ENCODE assay signal across 11 cellular contexts in the genomic region with DNA sequence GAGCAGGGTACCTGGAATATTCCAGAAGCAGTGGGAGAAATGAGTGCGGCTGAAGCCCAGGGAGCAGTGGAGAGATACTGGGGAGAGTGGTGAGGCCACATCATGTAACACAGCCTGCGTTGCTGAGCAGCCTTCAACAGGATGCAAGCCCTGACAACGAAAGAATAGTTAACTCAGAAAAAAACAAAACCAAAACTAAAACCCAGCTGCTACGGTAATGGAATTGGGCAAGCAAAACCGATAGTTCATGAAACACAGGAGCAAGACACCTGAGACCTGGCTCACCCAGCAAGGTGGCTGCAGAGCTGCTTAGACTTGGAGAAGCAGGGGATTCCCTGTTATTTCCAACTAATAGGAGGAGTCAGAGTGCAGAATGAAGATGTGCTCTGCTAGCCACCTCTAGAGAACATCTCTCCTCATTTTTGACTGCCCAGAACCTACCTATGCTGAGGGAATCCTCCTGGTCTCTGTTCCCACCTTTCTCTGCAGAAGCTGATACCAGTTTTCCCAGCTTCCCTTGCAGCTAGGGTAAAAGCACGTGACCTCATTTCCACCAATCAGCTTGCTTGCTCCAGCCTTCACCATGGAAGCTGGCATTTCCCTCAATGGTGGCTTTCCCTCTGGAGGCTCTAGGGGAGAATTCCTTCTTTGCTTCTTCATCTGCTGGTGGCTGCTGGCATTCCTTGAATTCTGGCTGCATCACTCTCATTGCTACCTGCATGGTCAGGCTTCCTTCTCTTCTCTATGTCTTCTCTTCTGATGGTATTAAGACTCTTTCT. TPM values are rescaled to one million over a fixed set of nuclear protein-coding genes. Genes with fewer than 3 reads are reported as not detected.
DNase-seq lines count a peak whose midpoint lies in the region; ATAC-seq and FAIRE-seq lines count a peak whose summit lies in the region.
"Had no signal": no experiment of that assay in that cellular context is flagged by ENCODE, and none has a peak within 500 bp of the region (broad histone marks: within the 10 kb centered on the region; RNA-seq: fewer than 3 reads in every experiment).

No MANE protein-coding gene starts in this region.

- H3K4me1 ChIP-seq in small intestine (ENCODE audit: control insufficient read depth in 2 of 2, insufficient read depth in 1 of 2, low read depth in 1 of 2, low read length in 1 of 2) = peaks cover 0 to 2% of the 10 kb centered on the region in 2 donors

- peak overlapping the region; percentile 5 to 67 for H3K27ac ChIP-seq in small intestine (ENCODE audit: low read depth in 1 of 2, low read length in 1 of 2)
- H3K27ac ChIP-seq: thoracic aorta had no signal

- H3K36me3 ChIP-seq in small intestine (ENCODE audit: control insufficient read depth in 2 of 2, insufficient read depth in 2 of 2, low read length in 2 of 2) = no peaks in the 10 kb centered on the region
- H3K36me3 ChIP-seq: thoracic aorta had no signal

- FAIRE-seq in small intestine (lab: Jason Lieb, UNC) = no peak
- FAIRE-seq: colon had no signal

- WGBS in small intestine, 3 donors = 28 to 46% (median 32%) methylated on average over 6 of the region's 6 CpGs

- H3K9me3 ChIP-seq in small intestine (ENCODE audit: control insufficient read depth, low read depth) = no peaks in the 10 kb centered on the region
- H3K9me3 ChIP-seq: thoracic aorta had no signal

- ATAC-seq in GM19043 (IDR thresholded peaks at IDR 0.05; ENCODE audit: low read depth, unreplicated experiment) (peak; percentile 75), HG02970 (IDR thresholded peaks at IDR 0.05; ENCODE audit: low FRiP score, unreplicated experiment) (peak; percentile 90)
- ATAC-seq: Panc1 had no signal

- intact Hi-C loops in cardiac septum (cut with DNase I) = no loop called here

- peak; percentile 3 for DNase-seq in activated CD4-positive, alpha-beta T cell treated with anti-CD3 and anti-CD28 coated beads, Interleukin-2, amount 50 U/mL, for 1 hour
- DNase-seq in small intestine = peak; percentile 43
- DNase-seq in H4 (ENCODE audit: low spot score) = no peak
- no peak for DNase-seq in 8988T
- no peak for DNase-seq in cardiac septum (ENCODE audit: low spot score)
- no peak for DNase-seq in NCI-H510A (lab: John Stamatoyannopoulos, UW)

- no peaks in the 10 kb centered on the region for H3K27me3 ChIP-seq in small intestine (ENCODE audit: control insufficient read depth in 2 of 2, insufficient read depth in 2 of 2, low read length in 2 of 2)

- H3K4me3 ChIP-seq in small intestine (ENCODE audit: low read depth in 1 of 2, low read length in 2 of 2) = peak overlapping the region in 1 of 2 donors; percentile 12
- H3K4me3 ChIP-seq: thoracic aorta had no signal

RNA-seq across cellular contexts. Expression of a gene that starts 59.4 kb away (rescaled TPM):
- polyA plus RNA-seq in small intestine = 1 to 10 TPM; 1.9 to 5.8 (median 2.5) TPM
- total RNA-seq in H4 (2014; rRNA removed; shearing (Covaris generic)) = 7.1 and 8.3 TPM in 2 replicates
- 2.9 TPM for total RNA-seq in cardiac septum

Comparison
In these comparisons a context has a peak if more than half of its experiments do, and no peak if none do; other contexts are left out.
1. DNase-seq: peak in activated CD4-positive, alpha-beta T cell treated with anti-CD3 and anti-CD28 coated beads, Interleukin-2, amount 50 U/mL, for 1 hour (single experiment) and small intestine (single experiment); none in H4 (single experiment), 8988T (single experiment), cardiac septum (single experiment) and NCI-H510A (single experiment).